In genomic region chr5:154223320-154223719, GRCh38 we compare ENCODE assay signal across 28 cellular contexts. TPM values are rescaled to one million over a fixed set of nuclear protein-coding genes. Genes with fewer than 3 reads are reported as not detected.
DNase-seq lines count a peak whose midpoint lies in the region; ATAC-seq, FAIRE-seq and TF ChIP-seq lines count a peak whose summit lies in the region.
"Had no signal": no experiment of that assay in that cellular context is flagged by ENCODE, and none has a peak within 500 bp of the region (broad histone marks: within the 10 kb centered on the region; RNA-seq: fewer than 3 reads in every experiment).

No MANE protein-coding gene starts in this region.

- H3K4me1 Mint-ChIP-seq in astrocyte (ENCODE audit: low read depth, unreplicated experiment): peaks cover 44% of the 10 kb centered on the region
- H3K4me1 Mint-ChIP-seq in stimulated activated naive B cell treated with anti-CD40 and anti-IgM and Interleukin-4, amounts not matched to agents 10 μg/mL and 1 μg/mL and 100 μg/mL, for 72 hours: peaks cover 20 to 44% of the 10 kb centered on the region in 2 donors
- peaks cover 36% of the 10 kb centered on the region for H3K4me1 Mint-ChIP-seq in activated T-helper 2 cell treated with anti-CD3 and anti-CD28 coated beads, Interferon-gamma antibody, Interleukin-2, Interleukin-4, amounts not matched to agents 10 μg/mL and 5 μg/mL and 100 μg/mL, durations not matched to agents 14 hours and 24 hours and 36 hours (ENCODE audit: low read depth)

- H3K4me1 ChIP-seq in HepG2 (ENCODE audit: insufficient read depth, low read length): no peaks in the 10 kb centered on the region
- H3K4me1 ChIP-seq in right lobe of liver: no peaks in the 10 kb centered on the region
- H3K4me1 ChIP-seq in astrocyte (ENCODE audit: insufficient read depth, low read length): peaks cover 37% of the 10 kb centered on the region

- 91% methylated on average over 3 of the region's 3 CpGs for WGBS in HepG2 (ENCODE audit: low lambda C conversion rate)
- 75% methylated on average over 3 of the region's 3 CpGs for WGBS in right lobe of liver (ENCODE audit: insufficient coverage, low coverage, low lambda C conversion rate, missing lambda C conversion rate)

- ATAC-seq in HepG2: no peak
- ATAC-seq in right lobe of liver: no peak
- no peak for ATAC-seq in stimulated activated naive B cell treated with anti-CD40 and anti-IgM and Interleukin-4, amounts not matched to agents 10 μg/mL and 1 μg/mL and 100 μg/mL, for 72 hours (replicated peaks)
- ATAC-seq in esophagus mucosa: no peak
- ATAC-seq: gastroesophageal sphincter; left lung; naive thymus-derived CD8-positive, alpha-beta T cell had no signal

- TF ChIP-seq RAD21 in HepG2 (CRISPR knock-in tag; IDR thresholded peaks at IDR 0.05): no peak

- DNase-seq in HepG2 (ENCODE audit: low spot score) (no peak), right lobe of liver (no peak), MV-4-11 (lab: John Stamatoyannopoulos, UW) (peak; percentile 5), astrocyte (ENCODE audit: low read depth) (no peak), midbrain (lab: John Stamatoyannopoulos, UW) (no peak)
- DNase-seq in stimulated activated naive B cell treated with anti-CD40 and anti-IgM and Interleukin-4, amounts not matched to agents 10 μg/mL and 1 μg/mL and 100 μg/mL, for 72 hours: no peak
- DNase-seq in activated T-helper 2 cell treated with anti-CD3 and anti-CD28 coated beads, Interferon-gamma antibody, Interleukin-2, Interleukin-4, amounts not matched to agents 10 μg/mL and 5 μg/mL and 100 μg/mL, durations not matched to agents 14 hours and 24 hours and 36 hours (ENCODE audit: low spot score): no peak
- DNase-seq: activated CD4-positive, alpha-beta T cell treated with anti-CD3 and anti-CD28 coated beads, Interleukin-2, amount 10 ng/mL, durations not matched to agents 24 days and 14 days; activated naive CD4-positive, alpha-beta T cell treated with anti-CD3 and anti-CD28 coated beads for 36 hours; activated T-cell treated with anti-CD3 and anti-CD28 coated beads, Interleukin-2, amount 50 U/mL, for 48 hours; endodermal cell; GF-D8; GOT3; hippocampal formation; left lung; naive thymus-derived CD8-positive, alpha-beta T cell; NCI-H1105 treated with DMSO at 0.1 percent for 48 hours; NCI-H2081; retina; spleen; stimulated activated CD4-positive, alpha-beta T cell treated with anti-CD3 and anti-CD28 coated beads, Interleukin-2, amount 100 ng/mL, for 48 hours; stimulated activated naive CD4-positive, alpha-beta T cell had no signal

- no peaks in the 10 kb centered on the region for H3K9me3 ChIP-seq in HepG2 (ENCODE audit: low read length)
- H3K9me3 ChIP-seq in right lobe of liver: no peaks in the 10 kb centered on the region
- H3K9me3 ChIP-seq in astrocyte (ENCODE audit: insufficient read depth, low read depth, low read length): no peaks in the 10 kb centered on the region

- no peak for TF ChIP-seq POLR2A in HepG2 (IDR thresholded peaks at IDR 0.05; ENCODE audit: insufficient read depth in 1 of 2, low read depth in 2 of 2, low read length in 2 of 2)
- no peak for TF ChIP-seq POLR2A in right lobe of liver (IDR thresholded peaks at IDR 0.05)

- H3K36me3 ChIP-seq in HepG2 (replicated peaks in 1 of 2; ENCODE audit: control insufficient read depth in 1 of 2, insufficient read depth in 2 of 2, low read length in 2 of 2): no peaks in the 10 kb centered on the region
- H3K36me3 ChIP-seq in right lobe of liver: no peaks in the 10 kb centered on the region
- H3K36me3 ChIP-seq in astrocyte (ENCODE audit: insufficient read depth, low read length): peaks cover 7% of the 10 kb centered on the region
- H3K36me3 ChIP-seq: gastroesophageal sphincter had no signal

- CTCF ChIA-PET in HepG2 (lab: Yijun Ruan, JAX; ENCODE audit: low intra/inter-chr PET ratio, low total read pairs): no interaction called here

- TF ChIP-seq CTCF in HepG2 (CRISPR knock-in tag; IDR thresholded peaks at IDR 0.05) (no peak), right lobe of liver (IDR thresholded peaks at IDR 0.05) (no peak), astrocyte (IDR thresholded peaks at IDR 0.05; ENCODE audit: insufficient read depth, low read depth, low read length) (no peak)

- BruUV-seq in HepG2 (replicated peaks; lab: Mats Ljungman, UMichigan): no TSS peak

- FAIRE-seq in HepG2 (lab: Jason Lieb, UNC) (no peak), astrocyte (lab: Jason Lieb, UNC) (no peak)
- FAIRE-seq: colon had no signal

- H3K9ac ChIP-seq in HepG2 (ENCODE audit: insufficient read depth, low read depth, low read length) (no peak overlapping the region), astrocyte (ENCODE audit: low read length) (no peak overlapping the region)

- no peak overlapping the region for H3K4me3 Mint-ChIP-seq in astrocyte (ENCODE audit: unreplicated experiment)
- H3K4me3 Mint-ChIP-seq in stimulated activated naive B cell treated with anti-CD40 and anti-IgM and Interleukin-4, amounts not matched to agents 10 μg/mL and 1 μg/mL and 100 μg/mL, for 72 hours: no peak overlapping the region
- no peak overlapping the region for H3K4me3 Mint-ChIP-seq in activated T-helper 2 cell treated with anti-CD3 and anti-CD28 coated beads, Interferon-gamma antibody, Interleukin-2, Interleukin-4, amounts not matched to agents 10 μg/mL and 5 μg/mL and 100 μg/mL, durations not matched to agents 14 hours and 24 hours and 36 hours (ENCODE audit: low read depth)
- H3K4me3 Mint-ChIP-seq: activated CD4-positive, alpha-beta T cell treated with anti-CD3 and anti-CD28 coated beads, Interleukin-2, amount 10 ng/mL, durations not matched to agents 24 days and 14 days; activated naive CD4-positive, alpha-beta T cell treated with anti-CD3 and anti-CD28 coated beads for 36 hours; CD14-positive monocyte; endodermal cell; naive thymus-derived CD8-positive, alpha-beta T cell had no signal

- H3K27ac ChIP-seq in HepG2 (ENCODE audit: extremely low read length, insufficient read depth, low read length) (no peak overlapping the region), right lobe of liver (no peak overlapping the region), astrocyte (ENCODE audit: low read depth, low read length) (no peak overlapping the region)
- H3K27ac ChIP-seq: gastroesophageal sphincter, left lung, SK-N-MC, VCaP had no signal

- H3K4me3 ChIP-seq in HepG2 (replicated peaks in 1 of 3; ENCODE audit: insufficient read depth in 1 of 3, low read depth in 2 of 3, low read length in 3 of 3) (no peak overlapping the region), right lobe of liver (no peak overlapping the region), astrocyte (ENCODE audit: insufficient read depth, low read depth, low read length) (no peak overlapping the region)
- H3K4me3 ChIP-seq: gastroesophageal sphincter, left lung, SK-N-MC, spleen had no signal

- peaks cover 21% of the 10 kb centered on the region for H3K36me3 Mint-ChIP-seq in astrocyte (ENCODE audit: low read depth, unreplicated experiment)
- H3K36me3 Mint-ChIP-seq in stimulated activated naive B cell treated with anti-CD40 and anti-IgM and Interleukin-4, amounts not matched to agents 10 μg/mL and 1 μg/mL and 100 μg/mL, for 72 hours: peaks cover 16 to 40% of the 10 kb centered on the region in 2 donors
- peaks cover 71% of the 10 kb centered on the region for H3K36me3 Mint-ChIP-seq in activated T-helper 2 cell treated with anti-CD3 and anti-CD28 coated beads, Interferon-gamma antibody, Interleukin-2, Interleukin-4, amounts not matched to agents 10 μg/mL and 5 μg/mL and 100 μg/mL, durations not matched to agents 14 hours and 24 hours and 36 hours (ENCODE audit: low read depth)

- in situ Hi-C loops in HepG2 (cut with HindIII; ENCODE audit: extremely low pct_ligation_motif_present, low pct_unique_long_range_greater_than_20kb): no loop called here

- POLR2A ChIA-PET in HepG2 (lab: Yijun Ruan, JAX): no interaction called here

- H4K20me1 ChIP-seq in HepG2 (ENCODE audit: insufficient read depth, low read length): no peaks in the 10 kb centered on the region
- no peaks in the 10 kb centered on the region for H4K20me1 ChIP-seq in astrocyte (ENCODE audit: insufficient read depth, low read length)

- H3K4me2 ChIP-seq in HepG2 (ENCODE audit: low read depth, low read length): no peak overlapping the region
- H3K4me2 ChIP-seq in astrocyte (ENCODE audit: low read length): no peak overlapping the region

- H3K27ac Mint-ChIP-seq in astrocyte (ENCODE audit: unreplicated experiment): peak overlapping the region; percentile 87
- peak overlapping the region; percentile 43 for H3K27ac Mint-ChIP-seq in stimulated activated naive B cell treated with anti-CD40 and anti-IgM and Interleukin-4, amounts not matched to agents 10 μg/mL and 1 μg/mL and 100 μg/mL, for 72 hours
- H3K27ac Mint-ChIP-seq in activated T-helper 2 cell treated with anti-CD3 and anti-CD28 coated beads, Interferon-gamma antibody, Interleukin-2, Interleukin-4, amounts not matched to agents 10 μg/mL and 5 μg/mL and 100 μg/mL, durations not matched to agents 14 hours and 24 hours and 36 hours: no peak overlapping the region
- H3K27ac Mint-ChIP-seq: activated naive CD4-positive, alpha-beta T cell treated with anti-CD3 and anti-CD28 coated beads for 36 hours; endodermal cell had no signal

- intact Hi-C loops in HepG2 (cut with micrococcal nuclease; ENCODE audit: unreplicated experiment) (no loop called here), right lobe of liver (cut with DNase I) (no loop called here)
- intact Hi-C loops in activated T-helper 2 cell treated with anti-CD3 and anti-CD28 coated beads, Interferon-gamma antibody, Interleukin-2, Interleukin-4, amounts not matched to agents 10 μg/mL and 5 μg/mL and 100 μg/mL, durations not matched to agents 14 hours and 24 hours and 36 hours (cut with micrococcal nuclease): no loop called here

- peaks cover 9% of the 10 kb centered on the region for H3K9me3 Mint-ChIP-seq in astrocyte (ENCODE audit: unreplicated experiment)
- peaks cover 7 to 9% of the 10 kb centered on the region in 2 donors for H3K9me3 Mint-ChIP-seq in stimulated activated naive B cell treated with anti-CD40 and anti-IgM and Interleukin-4, amounts not matched to agents 10 μg/mL and 1 μg/mL and 100 μg/mL, for 72 hours
- H3K9me3 Mint-ChIP-seq in activated T-helper 2 cell treated with anti-CD3 and anti-CD28 coated beads, Interferon-gamma antibody, Interleukin-2, Interleukin-4, amounts not matched to agents 10 μg/mL and 5 μg/mL and 100 μg/mL, durations not matched to agents 14 hours and 24 hours and 36 hours: peaks cover 26% of the 10 kb centered on the region

- no peaks in the 10 kb centered on the region for H3K79me2 ChIP-seq in HepG2 (ENCODE audit: insufficient read depth, low read length)
- H3K79me2 ChIP-seq in astrocyte (ENCODE audit: insufficient read depth, low read length): peaks cover 54% of the 10 kb centered on the region

- no peaks in the 10 kb centered on the region for H3K27me3 Mint-ChIP-seq in astrocyte (ENCODE audit: low read depth, unreplicated experiment)
- no peaks in the 10 kb centered on the region for H3K27me3 Mint-ChIP-seq in stimulated activated naive B cell treated with anti-CD40 and anti-IgM and Interleukin-4, amounts not matched to agents 10 μg/mL and 1 μg/mL and 100 μg/mL, for 72 hours
- H3K27me3 Mint-ChIP-seq in activated T-helper 2 cell treated with anti-CD3 and anti-CD28 coated beads, Interferon-gamma antibody, Interleukin-2, Interleukin-4, amounts not matched to agents 10 μg/mL and 5 μg/mL and 100 μg/mL, durations not matched to agents 14 hours and 24 hours and 36 hours (ENCODE audit: low read depth): no peaks in the 10 kb centered on the region
- H3K27me3 Mint-ChIP-seq: activated CD4-positive, alpha-beta T cell treated with anti-CD3 and anti-CD28 coated beads, Interleukin-2, amount 10 ng/mL, durations not matched to agents 24 days and 14 days; naive thymus-derived CD8-positive, alpha-beta T cell had no signal

- H3K27me3 ChIP-seq in HepG2 (ENCODE audit: control insufficient read depth in 1 of 2, insufficient read depth in 2 of 2, low read length in 2 of 2) (no peaks in the 10 kb centered on the region), right lobe of liver (no peaks in the 10 kb centered on the region), astrocyte (ENCODE audit: insufficient read depth, low read length) (no peaks in the 10 kb centered on the region)
- H3K27me3 ChIP-seq: gastroesophageal sphincter, left lung, spleen had no signal

- H2AFZ ChIP-seq in HepG2 (ENCODE audit: low read length): no peak overlapping the region
- no peak overlapping the region for H2AFZ ChIP-seq in astrocyte (ENCODE audit: low read depth, low read length)

- no peak for TF ChIP-seq EP300 in HepG2 (IDR thresholded peaks at IDR 0.05; ENCODE audit: low read depth in 2 of 2, low read length in 2 of 2)
- no peak for TF ChIP-seq EP300 in HepG2 (CRISPR knock-in tag; IDR thresholded peaks at IDR 0.05; ENCODE audit: borderline replicate concordance)

RNA-seq across cellular contexts. Expression of gene GALNT10, which starts 32.8 kb away (rescaled TPM):
- total RNA-seq in HepG2 (2016; rRNA removed; fragmentation: Illumina TruSeq; extraction: Trizol): 6.2 and 8.1 TPM in 2 replicates
- total RNA-seq in HepG2 (2016; cell fraction: cytosol; rRNA removed; fragmentation: Illumina TruSeq; extraction: Trizol; ENCODE audit: low read depth): 1.3 and 1.5 TPM in 2 replicates
- total RNA-seq in HepG2 (2016; cell fraction: insoluble cytoplasmic fraction; rRNA removed; fragmentation: Illumina TruSeq; extraction: Trizol): 4.7 and 8.5 TPM in 2 replicates
- total RNA-seq in HepG2 (2016; cell fraction: membrane; rRNA removed; fragmentation: Illumina TruSeq; extraction: Trizol): 5.1 and 5.4 TPM in 2 replicates
- total RNA-seq in HepG2 (2016; cell fraction: nucleus; rRNA removed; fragmentation: Illumina TruSeq; extraction: Trizol): 8.2 and 10.9 TPM in 2 replicates
- polyA plus RNA-seq in HepG2 (2011; rRNA removed): 11.2 and 12.0 TPM in 2 replicates
- polyA plus RNA-seq in HepG2 (2011; cell fraction: cytosol; rRNA removed): 5.5 and 5.6 TPM in 2 replicates
- 7.2 and 9.6 TPM in 2 replicates for polyA plus RNA-seq in HepG2 (2011; cell fraction: nucleus; rRNA removed)
- polyA plus RNA-seq in HepG2 (2012): 3.6 and 5.9 TPM in 2 replicates
- polyA plus RNA-seq in HepG2 (2016; cell fraction: cytosol; fragmentation: Illumina TruSeq; extraction: Trizol; ENCODE audit: low read depth): 1.3 and 1.9 TPM in 2 replicates
- polyA plus RNA-seq in HepG2 (2016; cell fraction: insoluble cytoplasmic fraction; fragmentation: Illumina TruSeq; extraction: Trizol; ENCODE audit: low read depth): 4.3 and 5.7 TPM in 2 replicates
- polyA plus RNA-seq in HepG2 (2016; cell fraction: membrane; fragmentation: Illumina TruSeq; extraction: Trizol; ENCODE audit: low read depth): 2.6 and 3.0 TPM in 2 replicates
- polyA plus RNA-seq in HepG2 (2016; cell fraction: nucleus; fragmentation: Illumina TruSeq; extraction: Trizol; ENCODE audit: insufficient read depth, low read depth): 10.3 and 10.9 TPM in 2 replicates
- 25.4 and 54.7 TPM in 2 replicates for polyA minus RNA-seq in HepG2 (2011; rRNA and poly(A)+ RNA removed; ENCODE audit: low replicate concordance)
- polyA minus RNA-seq in HepG2 (2011; cell fraction: cytosol; rRNA and poly(A)+ RNA removed): 6.4 and 7.0 TPM in 2 replicates
- polyA minus RNA-seq in HepG2 (2011; cell fraction: nucleus; rRNA and poly(A)+ RNA removed): 7.5 and 8.5 TPM in 2 replicates
- total RNA-seq in right lobe of liver: 1 to 10 TPM; 4.0 to 9.7 (median 7.1) TPM
- 96.1 and 118 TPM in 2 replicates for total RNA-seq in astrocyte
- total RNA-seq in activated T-helper 2 cell treated with anti-CD3 and anti-CD28 coated beads, Interferon-gamma antibody, Interleukin-2, Interleukin-4, amounts not matched to agents 10 μg/mL and 5 μg/mL and 100 μg/mL, durations not matched to agents 14 hours and 24 hours and 36 hours: 31.7 and 35.5 TPM in 2 replicates
- 6.7 TPM for total RNA-seq in esophagus mucosa
